Comparison of ENCODE assay signal across 8 cellular contexts in genomic region chr2:177149155-177149503, GRCh38.
A peak's percentile ranks its signal among the peaks of the same experiment; 100 is the strongest.
DNase-seq lines count a peak whose midpoint lies in the region; ATAC-seq and TF ChIP-seq lines count a peak whose summit lies in the region.

No MANE protein-coding gene starts in this region.

- peaks cover 55% of the 10 kb centered on the region for H3K27me3 Mint-ChIP-seq in activated CD4-positive, alpha-beta T cell treated with anti-CD3 and anti-CD28 coated beads, Interleukin-2, amount 10 ng/mL, durations not matched to agents 7 days and 5 days
- H3K27me3 Mint-ChIP-seq in activated B cell treated with CpG ODN at 0.5 μM for 24 hours = peaks cover 14% of the 10 kb centered on the region
- peaks cover 9 to 14% (median 10%) of the 10 kb centered on the region in 3 donors for H3K27me3 Mint-ChIP-seq in immature natural killer cell (ENCODE audit: low read depth in 3 of 3)
- H3K27me3 Mint-ChIP-seq in stimulated activated naive CD8-positive, alpha-beta T cell treated with anti-CD3 and anti-CD28 coated beads, Interleukin-15, amount 100 ng/mL, for 72 hours = peaks cover 64% of the 10 kb centered on the region

- H3K9me3 Mint-ChIP-seq in activated CD4-positive, alpha-beta T cell treated with anti-CD3 and anti-CD28 coated beads, Interleukin-2, amount 10 ng/mL, durations not matched to agents 7 days and 5 days = no peaks in the 10 kb centered on the region
- H3K9me3 Mint-ChIP-seq in activated B cell treated with CpG ODN at 0.5 μM for 24 hours (no peaks in the 10 kb centered on the region), immature natural killer cell (peaks cover 0 to 2% (median 0%) of the 10 kb centered on the region in 6 donors)
- H3K9me3 Mint-ChIP-seq in stimulated activated naive CD8-positive, alpha-beta T cell treated with anti-CD3 and anti-CD28 coated beads, Interleukin-15, amount 100 ng/mL, for 72 hours = no peaks in the 10 kb centered on the region

- POLR2A ChIA-PET in activated CD4-positive, alpha-beta T cell treated with anti-CD3 and anti-CD28 coated beads, Interleukin-2, amount 10 ng/mL, durations not matched to agents 7 days and 5 days (lab: Charles Lee) = no interaction called here
- POLR2A ChIA-PET in activated B cell treated with CpG ODN at 0.5 μM for 24 hours (lab: Charles Lee) = interaction anchor here (0.9 to 1.7 kb wide), 3 partner anchors 9 to 115 kb away, joined by 3 to 16 read pairs (median 13); partner anchors contain the start of gene NFE2L2

- no peak for TF ChIP-seq CTCF in activated B cell treated with CpG ODN at 0.5 μM for 24 hours (IDR thresholded peaks at IDR 0.05)

- peak overlapping the region; percentile 78 for H3K4me3 Mint-ChIP-seq in activated CD4-positive, alpha-beta T cell treated with anti-CD3 and anti-CD28 coated beads, Interleukin-2, amount 10 ng/mL, durations not matched to agents 7 days and 5 days
- H3K4me3 Mint-ChIP-seq in activated B cell treated with CpG ODN at 0.5 μM for 24 hours = peak overlapping the region; percentile 89
- peak overlapping the region; percentile 78 to 92 (median 86) for H3K4me3 Mint-ChIP-seq in immature natural killer cell
- H3K4me3 Mint-ChIP-seq in stimulated activated naive CD8-positive, alpha-beta T cell treated with anti-CD3 and anti-CD28 coated beads, Interleukin-15, amount 100 ng/mL, for 72 hours = peak overlapping the region; percentile 86 to 94

- CTCF ChIA-PET in activated CD4-positive, alpha-beta T cell treated with anti-CD3 and anti-CD28 coated beads, Interleukin-2, amount 10 ng/mL, durations not matched to agents 7 days and 5 days (lab: Charles Lee) = interaction anchor here (0.6 to 3.2 kb wide), 15 partner anchors 8 to 1022 kb away, joined by 3 to 24 read pairs (median 4); no protein-coding TSS in a partner anchor
- CTCF ChIA-PET in activated B cell treated with CpG ODN at 0.5 μM for 24 hours (lab: Charles Lee) = interaction anchor here (0.6 to 4.6 kb wide), 17 partner anchors 8 to 1022 kb away, joined by 3 to 64 read pairs (median 5); no protein-coding TSS in a partner anchor

- no peak for ATAC-seq in activated B cell treated with CpG ODN at 0.5 μM for 24 hours (ENCODE audit: low read depth)
- no peak for ATAC-seq in stimulated activated naive CD8-positive, alpha-beta T cell treated with anti-CD3 and anti-CD28 coated beads, Interleukin-15, amount 100 ng/mL, for 72 hours

- H3K27ac Mint-ChIP-seq in activated CD4-positive, alpha-beta T cell treated with anti-CD3 and anti-CD28 coated beads, Interleukin-2, amount 10 ng/mL, durations not matched to agents 7 days and 5 days = no peak overlapping the region
- H3K27ac Mint-ChIP-seq in activated B cell treated with CpG ODN at 0.5 μM for 24 hours (no peak overlapping the region), immature natural killer cell (no peak overlapping the region)
- no peak overlapping the region for H3K27ac Mint-ChIP-seq in stimulated activated naive CD8-positive, alpha-beta T cell treated with anti-CD3 and anti-CD28 coated beads, Interleukin-15, amount 100 ng/mL, for 72 hours

- DNase-seq in activated CD4-positive, alpha-beta T cell treated with anti-CD3 and anti-CD28 coated beads, Interleukin-2, amount 10 ng/mL, durations not matched to agents 7 days and 5 days = no peak
- no peak for DNase-seq in activated CD4-positive, alpha-beta T cell treated with anti-CD3 and anti-CD28 coated beads, Interleukin-2, amount 50 U/mL, for 4 hours
- DNase-seq in activated B cell treated with CpG ODN at 0.5 μM for 24 hours (no peak), immature natural killer cell (no peak), DMS153 (lab: John Stamatoyannopoulos, UW) (no peak), putamen (ENCODE audit: low spot score) (no peak)
- DNase-seq in stimulated activated naive CD8-positive, alpha-beta T cell treated with anti-CD3 and anti-CD28 coated beads, Interleukin-15, amount 100 ng/mL, for 72 hours = no peak
- no peak for DNase-seq in stimulated activated CD4-positive, alpha-beta T cell treated with anti-CD3 and anti-CD28 coated beads, Interleukin-1b, Interleukin-23, amount 100 ng/mL, for 48 hours

- no peaks in the 10 kb centered on the region for H3K36me3 Mint-ChIP-seq in activated CD4-positive, alpha-beta T cell treated with anti-CD3 and anti-CD28 coated beads, Interleukin-2, amount 10 ng/mL, durations not matched to agents 7 days and 5 days (ENCODE audit: low read depth)
- H3K36me3 Mint-ChIP-seq in activated B cell treated with CpG ODN at 0.5 μM for 24 hours (ENCODE audit: low read depth) (no peaks in the 10 kb centered on the region), immature natural killer cell (no peaks in the 10 kb centered on the region)

- intact Hi-C loops in activated B cell treated with CpG ODN at 0.5 μM for 24 hours (cut with micrococcal nuclease) = loop anchor here (2.0 to 10.0 kb wide), 8 partner anchors 402 to 1898 kb away; no protein-coding TSS in a partner anchor

- peaks cover 17% of the 10 kb centered on the region for H3K4me1 Mint-ChIP-seq in activated CD4-positive, alpha-beta T cell treated with anti-CD3 and anti-CD28 coated beads, Interleukin-2, amount 10 ng/mL, durations not matched to agents 7 days and 5 days
- H3K4me1 Mint-ChIP-seq in activated B cell treated with CpG ODN at 0.5 μM for 24 hours (peaks cover 15% of the 10 kb centered on the region), immature natural killer cell (peaks cover 10 to 13% of the 10 kb centered on the region in 2 donors)
- H3K4me1 Mint-ChIP-seq in stimulated activated naive CD8-positive, alpha-beta T cell treated with anti-CD3 and anti-CD28 coated beads, Interleukin-15, amount 100 ng/mL, for 72 hours = peaks cover 13% of the 10 kb centered on the region
